Comparison of ENCODE assay signal across 8 cellular contexts in the genomic region with DNA sequence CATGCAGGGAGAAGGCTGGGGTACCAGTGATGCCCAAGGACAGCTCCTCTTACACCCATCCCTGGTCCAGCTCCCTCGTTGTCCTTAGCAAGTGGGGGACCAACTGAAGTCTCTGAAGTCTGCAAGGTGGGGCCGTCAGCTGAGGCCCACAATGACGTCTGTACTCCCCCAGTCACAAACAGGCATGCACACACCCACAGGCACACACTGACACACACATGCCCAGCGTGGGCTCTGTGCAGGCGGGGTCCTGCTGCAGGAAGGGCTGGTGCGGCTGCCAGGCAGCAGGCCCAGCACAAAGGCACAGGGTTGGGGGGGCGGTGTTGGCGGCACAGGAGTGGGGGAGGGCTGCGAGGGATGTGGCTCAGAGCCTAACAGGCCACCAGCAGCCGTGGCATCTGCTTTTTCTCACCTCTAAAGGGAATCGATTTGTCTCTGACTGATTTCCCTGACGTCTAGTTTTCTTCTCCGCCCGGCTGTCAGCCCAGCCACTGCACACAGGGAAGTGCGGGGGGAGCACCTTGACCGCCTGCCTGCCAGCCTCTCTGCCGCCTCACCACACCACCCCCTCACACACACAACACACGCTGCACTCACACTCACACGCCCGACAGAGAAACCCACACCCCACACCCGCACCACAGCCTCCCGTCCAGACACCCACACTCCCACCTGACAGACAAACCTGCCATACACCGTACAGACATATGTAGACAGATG. TPM values are rescaled to one million over a fixed set of nuclear protein-coding genes. Genes with fewer than 3 reads are reported as not detected.
DNase-seq lines count a peak whose midpoint lies in the region; ATAC-seq and TF ChIP-seq lines count a peak whose summit lies in the region.

No MANE protein-coding gene starts in this region.

- in situ Hi-C loops in IMR-90 (cut with MboI; ENCODE audit: low sequenced_read_pairs): no loop called here

- H2AK9ac ChIP-seq in IMR-90 (replicated peaks; ENCODE audit: low read depth, low read length, poor library complexity): no peak overlapping the region

- H4K91ac ChIP-seq in IMR-90 (ENCODE audit: insufficient read depth, low read depth, low read length): no peak overlapping the region

- no peaks in the 10 kb centered on the region for H3K79me1 ChIP-seq in IMR-90 (ENCODE audit: low read depth in 1 of 2, low read length in 2 of 2)

- CTCF ChIA-PET in IMR-90 (lab: Yijun Ruan, JAX) (no interaction called here), MCF 10A (lab: Yijun Ruan, JAX) (interaction anchor here (0.6 kb wide), 1 partner anchor 40 kb away, joined by 3 read pairs; no protein-coding TSS in a partner anchor)
- CTCF ChIA-PET in activated CD8-positive, alpha-beta T cell treated with anti-CD3 and anti-CD28 coated beads for 36 hours (lab: Charles Lee): interaction anchor here (0.5 to 1.7 kb wide), 3 partner anchors 37 to 1074 kb away, joined by 3 read pairs; no protein-coding TSS in a partner anchor

- H3K4me3 Mint-ChIP-seq in activated CD8-positive, alpha-beta T cell treated with anti-CD3 and anti-CD28 coated beads for 36 hours: no peak overlapping the region
- H3K4me3 Mint-ChIP-seq in glutamatergic neuron (ENCODE audit: unreplicated experiment): peak overlapping the region; percentile 40
- H3K4me3 Mint-ChIP-seq in MCF 10A (ENCODE audit: unreplicated experiment): no peak overlapping the region

- H3K27me3 Mint-ChIP-seq in activated CD8-positive, alpha-beta T cell treated with anti-CD3 and anti-CD28 coated beads for 36 hours: no peaks in the 10 kb centered on the region
- H3K27me3 Mint-ChIP-seq in glutamatergic neuron (ENCODE audit: unreplicated experiment) (peaks cover 19% of the 10 kb centered on the region), MCF 10A (ENCODE audit: insufficient read depth, unreplicated experiment) (peaks cover 11% of the 10 kb centered on the region)

- H4K5ac ChIP-seq in IMR-90 (ENCODE audit: low read depth, low read length): no peak overlapping the region

- no peaks in the 10 kb centered on the region; the same call in 1 of the 2 replicates for H3K4me1 ChIP-seq in IMR-90 (ENCODE audit: control insufficient read depth, insufficient read depth, low read length)

- H3K18ac ChIP-seq in IMR-90 (ENCODE audit: low read depth, low read length): no peak overlapping the region

- 15% methylated on average over 4 of the region's 23 CpGs; no CpG with 5 or more reads in 1 of the 2 experiments for WGBS in IMR-90 (ENCODE audit: extremely low coverage in 2 of 2, insufficient read length in 1 of 2), 2 experiments

- H3K9me1 ChIP-seq in IMR-90 (ENCODE audit: insufficient read depth, low read length): peaks cover 4% of the 10 kb centered on the region; the same call in 1 of the 2 replicates

- H3K4ac ChIP-seq in IMR-90 (ENCODE audit: low read depth, low read length): no peak overlapping the region

- H2AK5ac ChIP-seq in IMR-90 (ENCODE audit: low read depth, low read length): no peak overlapping the region

- no peaks in the 10 kb centered on the region for H3K9me3 ChIP-seq in IMR-90 (ENCODE audit: control insufficient read depth, insufficient read depth, low read length)

- POLR2A ChIA-PET in IMR-90 (lab: Charles Lee; ENCODE audit: unreplicated experiment): no interaction called here
- POLR2A ChIA-PET in activated CD8-positive, alpha-beta T cell treated with anti-CD3 and anti-CD28 coated beads for 36 hours (lab: Charles Lee): interaction anchor here (0.7 to 0.9 kb wide), 2 partner anchors 9 to 15 kb away, joined by 3 read pairs; no protein-coding TSS in a partner anchor
- POLR2A ChIA-PET in MCF 10A (lab: Yijun Ruan, JAX): no interaction called here

- H2BK20ac ChIP-seq in IMR-90 (ENCODE audit: low read depth, low read length): no peak overlapping the region

- intact Hi-C loops in IMR-90 (cut with micrococcal nuclease): no loop called here
- intact Hi-C loops in activated CD8-positive, alpha-beta T cell treated with anti-CD3 and anti-CD28 coated beads for 36 hours (cut with micrococcal nuclease): no loop called here
- intact Hi-C loops in MCF 10A (cut with micrococcal nuclease): no loop called here

- no peak for DNase-seq in IMR-90
- DNase-seq in activated CD8-positive, alpha-beta T cell treated with anti-CD3 and anti-CD28 coated beads for 36 hours: peak; percentile 86
- peak; percentile 75 for DNase-seq in glutamatergic neuron
- DNase-seq in putamen (ENCODE audit: low spot score): peak; percentile 21
- DNase-seq in NOMO-1 treated with dmso at 0.1 percent for 144 hours (lab: John Stamatoyannopoulos, UW; ENCODE audit: unreplicated experiment): no peak
- no peak for DNase-seq in SHP77 (lab: John Stamatoyannopoulos, UW)
- no peak for DNase-seq in MCF 10A (ENCODE audit: unreplicated experiment)

- TF ChIP-seq CTCF in IMR-90 (conservative IDR thresholded peaks at IDR 0.05; ENCODE audit: low read depth, low read length): no peak
- TF ChIP-seq CTCF in activated CD8-positive, alpha-beta T cell treated with anti-CD3 and anti-CD28 coated beads for 36 hours (IDR thresholded peaks at IDR 0.05): no peak
- no peak for TF ChIP-seq CTCF in glutamatergic neuron (IDR thresholded peaks at IDR 0.05; ENCODE audit: partially characterized antibody, unreplicated experiment)
- TF ChIP-seq CTCF in MCF 10A (IDR thresholded peaks at IDR 0.05; ENCODE audit: unreplicated experiment): no peak

- no peaks in the 10 kb centered on the region for H3K36me3 ChIP-seq in IMR-90 (ENCODE audit: control insufficient read depth, insufficient read depth, low read length)

- ATAC-seq in IMR-90 (ENCODE audit: low read depth): no peak
- peak; percentile 74 for ATAC-seq in activated CD8-positive, alpha-beta T cell treated with anti-CD3 and anti-CD28 coated beads for 36 hours
- no peak for ATAC-seq in HG03135 (IDR thresholded peaks at IDR 0.05; ENCODE audit: unreplicated experiment)

- no peak for TF ChIP-seq RAD21 in IMR-90 (IDR thresholded peaks at IDR 0.05; ENCODE audit: low read length)

- H4K20me1 ChIP-seq in IMR-90 (ENCODE audit: insufficient read depth, low read length): no peaks in the 10 kb centered on the region; the same call in 1 of the 2 replicates

- no peak overlapping the region for H2BK5ac ChIP-seq in IMR-90 (ENCODE audit: low read depth, low read length, poor library complexity, severe bottlenecking)

- dilution Hi-C loops in IMR-90 (cut with HindIII; ENCODE audit: low sequenced_read_pairs, unreplicated experiment): no loop called here

- H3K36me3 Mint-ChIP-seq in activated CD8-positive, alpha-beta T cell treated with anti-CD3 and anti-CD28 coated beads for 36 hours (ENCODE audit: low read depth): no peaks in the 10 kb centered on the region
- H3K36me3 Mint-ChIP-seq in glutamatergic neuron (ENCODE audit: unreplicated experiment) (no peaks in the 10 kb centered on the region), MCF 10A (ENCODE audit: insufficient read depth, unreplicated experiment) (no peaks in the 10 kb centered on the region)

- peak overlapping the region; percentile 53 for H3K27ac Mint-ChIP-seq in activated CD8-positive, alpha-beta T cell treated with anti-CD3 and anti-CD28 coated beads for 36 hours
- H3K27ac Mint-ChIP-seq in glutamatergic neuron (ENCODE audit: unreplicated experiment) (peak overlapping the region; percentile 67), MCF 10A (ENCODE audit: low read depth, unreplicated experiment) (no peak overlapping the region)

- no peak overlapping the region for H3K56ac ChIP-seq in IMR-90 (ENCODE audit: extremely low read depth, insufficient read depth, low read length)

- peaks cover 21% of the 10 kb centered on the region for H3K27me3 ChIP-seq in IMR-90 (ENCODE audit: control insufficient read depth, insufficient read depth, low read length)

- H3K4me3 ChIP-seq in IMR-90 (ENCODE audit: insufficient read depth, low read depth, low read length): no peak overlapping the region

- BruUV-seq in IMR-90 (replicated peaks; lab: Mats Ljungman, UMichigan) (no TSS peak), MCF 10A (replicated peaks; lab: Mats Ljungman, UMichigan) (no TSS peak)

- H2AFZ ChIP-seq in IMR-90 (replicated peaks; ENCODE audit: low read length, poor library complexity): peak overlapping the region; percentile 56

- no peak for TF ChIP-seq POLR2A in IMR-90 (IDR thresholded peaks at IDR 0.05; ENCODE audit: low read depth, low read length)

- no peak overlapping the region for H2BK120ac ChIP-seq in IMR-90 (ENCODE audit: low read depth, low read length)

- no peak overlapping the region for H3K23ac ChIP-seq in IMR-90 (ENCODE audit: low read depth, low read length)

- no peak overlapping the region for H3K9ac ChIP-seq in IMR-90 (ENCODE audit: low read depth, low read length)

- H3K4me2 ChIP-seq in IMR-90 (ENCODE audit: low read depth, low read length): no peak overlapping the region

- H3K4me1 Mint-ChIP-seq in activated CD8-positive, alpha-beta T cell treated with anti-CD3 and anti-CD28 coated beads for 36 hours (ENCODE audit: low read depth): peaks cover 41% of the 10 kb centered on the region
- peaks cover 22% of the 10 kb centered on the region for H3K4me1 Mint-ChIP-seq in glutamatergic neuron (ENCODE audit: low read depth, unreplicated experiment)
- H3K4me1 Mint-ChIP-seq in MCF 10A (ENCODE audit: insufficient read depth, unreplicated experiment): no peaks in the 10 kb centered on the region

- H3K9me3 Mint-ChIP-seq in activated CD8-positive, alpha-beta T cell treated with anti-CD3 and anti-CD28 coated beads for 36 hours: no peaks in the 10 kb centered on the region
- peaks cover 15% of the 10 kb centered on the region for H3K9me3 Mint-ChIP-seq in glutamatergic neuron (ENCODE audit: unreplicated experiment)
- no peaks in the 10 kb centered on the region for H3K9me3 Mint-ChIP-seq in MCF 10A (ENCODE audit: unreplicated experiment)

- no peak overlapping the region for H4K8ac ChIP-seq in IMR-90 (ENCODE audit: low read depth in 2 of 2, low read length in 2 of 2)

- no peak overlapping the region for H3K14ac ChIP-seq in IMR-90 (replicated peaks; ENCODE audit: low read depth, low read length)

- no peak overlapping the region for H3K27ac ChIP-seq in IMR-90 (ENCODE audit: insufficient read depth, low read length)

- no peak overlapping the region for H2BK15ac ChIP-seq in IMR-90 (ENCODE audit: low read depth, low read length)

TF ChIP-seq in IMR-90, 13 proteins besides CTCF, POLR2A, EP300 and RAD21 (continues in another document):
- TF ChIP-seq RCOR1 (IDR thresholded peaks at IDR 0.05; ENCODE audit: insufficient replicate concordance, low read length): no peak
- TF ChIP-seq MAFK (IDR thresholded peaks at IDR 0.05; ENCODE audit: low read depth, low read length): no peak

RNA-seq across cellular contexts. Expression of gene ZMIZ1, which starts 43.5 kb away (rescaled TPM):
- 6.6 and 6.7 TPM in 2 replicates for total RNA-seq in IMR-90 (2012; rRNA removed)
- 43.2 and 48.7 TPM in 2 replicates for polyA plus RNA-seq in IMR-90 (2012; rRNA removed)
- polyA plus RNA-seq in IMR-90 (2012; cell fraction: cytosol; rRNA removed): 39.5 and 51.2 TPM in 2 replicates
- 57.0 and 113 TPM in 2 replicates for polyA plus RNA-seq in IMR-90 (2012; cell fraction: nucleus; rRNA removed; ENCODE audit: low replicate concordance)
- total RNA-seq in activated CD8-positive, alpha-beta T cell treated with anti-CD3 and anti-CD28 coated beads for 36 hours: 10 to 100 TPM; 46.5 to 52.2 TPM
- 230 TPM for total RNA-seq in glutamatergic neuron (ENCODE audit: unreplicated experiment)
- total RNA-seq in MCF 10A (2022): 15.5 and 20.3 TPM in 2 replicates

Comparison
In these comparisons a context has a peak if more than half of its experiments do, and no peak if none do; other contexts are left out.
1. DNase-seq: peak in activated CD8-positive, alpha-beta T cell treated with anti-CD3 and anti-CD28 coated beads for 36 hours (single experiment), glutamatergic neuron (single experiment) and putamen (single experiment); none in IMR-90 (single experiment), NOMO-1 treated with dmso at 0.1 percent for 144 hours (single experiment), SHP77 (0 of 2) and MCF 10A (single experiment).